Comparison of ENCODE assay signal across 23 cellular contexts in the genomic region with DNA sequence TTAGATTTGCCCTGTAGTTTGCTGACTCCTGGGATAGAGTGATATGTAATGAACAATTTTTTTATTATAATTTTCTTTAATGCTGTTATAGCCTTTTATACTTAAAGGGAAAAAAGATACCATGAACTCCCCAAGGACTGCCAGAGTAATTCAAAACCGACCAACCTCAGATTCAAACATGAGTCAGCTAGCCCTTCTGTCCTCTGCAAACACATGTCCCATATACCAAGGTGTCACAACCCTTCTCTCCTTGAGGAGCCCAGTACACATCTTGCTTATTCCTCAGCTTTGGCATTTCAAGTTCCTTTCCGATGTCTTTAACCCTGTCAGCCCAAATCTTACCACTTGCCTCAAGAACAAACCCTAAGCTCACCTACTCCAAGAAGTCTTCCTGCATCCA.
"Had no signal": no experiment of that assay in that cellular context is flagged by ENCODE, and none has a peak within 500 bp of the region (broad histone marks: within the 10 kb centered on the region; RNA-seq: fewer than 3 reads in every experiment).

No MANE protein-coding gene starts in this region.

- H3K4me3 Mint-ChIP-seq: activated CD4-positive, alpha-beta memory T cell treated with anti-CD3 and anti-CD28 coated beads for 36 hours; activated naive CD4-positive, alpha-beta T cell treated with anti-CD3 and anti-CD28 coated beads, Interleukin-2, amount 10 ng/mL, durations not matched to agents 7 days and 5 days; activated naive CD8-positive, alpha-beta T cell treated with anti-CD3 and anti-CD28 coated beads, Interleukin-2, amount 10 ng/mL, durations not matched to agents 7 days and 5 days; nephron had no signal

- H3K4me1 Mint-ChIP-seq: activated naive CD4-positive, alpha-beta T cell treated with anti-CD3 and anti-CD28 coated beads, Interleukin-2, amount 10 ng/mL, durations not matched to agents 7 days and 5 days; activated naive CD8-positive, alpha-beta T cell treated with anti-CD3 and anti-CD28 coated beads, Interleukin-2, amount 10 ng/mL, durations not matched to agents 7 days and 5 days; nephron had no signal

- H3K36me3 Mint-ChIP-seq: activated CD4-positive, alpha-beta memory T cell treated with anti-CD3 and anti-CD28 coated beads for 36 hours; activated naive CD4-positive, alpha-beta T cell treated with anti-CD3 and anti-CD28 coated beads, Interleukin-2, amount 10 ng/mL, durations not matched to agents 7 days and 5 days; activated naive CD8-positive, alpha-beta T cell treated with anti-CD3 and anti-CD28 coated beads, Interleukin-2, amount 10 ng/mL, durations not matched to agents 7 days and 5 days had no signal

- H3K27ac Mint-ChIP-seq: activated CD4-positive, alpha-beta memory T cell treated with anti-CD3 and anti-CD28 coated beads for 36 hours; activated naive CD4-positive, alpha-beta T cell treated with anti-CD3 and anti-CD28 coated beads, Interleukin-2, amount 10 ng/mL, durations not matched to agents 7 days and 5 days; activated naive CD8-positive, alpha-beta T cell treated with anti-CD3 and anti-CD28 coated beads, Interleukin-2, amount 10 ng/mL, durations not matched to agents 7 days and 5 days; nephron had no signal

- DNase-seq: activated CD4-positive, alpha-beta memory T cell treated with anti-CD3 and anti-CD28 coated beads for 36 hours; activated CD4-positive, alpha-beta T cell treated with anti-CD3 and anti-CD28 coated beads for 48 hours; activated CD8-positive, alpha-beta memory T cell treated with anti-CD3 and anti-CD28 coated beads, Interleukin-2, amount 50 U/mL, for 4 hours; activated gamma-delta T cell; activated naive CD4-positive, alpha-beta T cell treated with anti-CD3 and anti-CD28 coated beads, Interleukin-2, amount 10 ng/mL, durations not matched to agents 7 days and 5 days; activated naive CD8-positive, alpha-beta T cell treated with anti-CD3 and anti-CD28 coated beads, Interleukin-2, amount 10 ng/mL, durations not matched to agents 7 days and 5 days; activated T-cell treated with anti-CD3 and anti-CD28 coated beads, Interleukin-2, amount 50 U/mL, for 1 hour; amniotic stem cell; brain microvascular endothelial cell; dorsolateral prefrontal cortex; effector memory CD4-positive, alpha-beta T cell; left ventricle myocardium inferior; mucosa of descending colon; pancreas; psoas muscle; spleen; stimulated activated naive CD4-positive, alpha-beta T cell treated with Interleukin-2 at 50 U/mL for 16 hours; T-helper 9 cell; testis; transverse colon; WERI-Rb-1 had no signal

- H3K27me3 Mint-ChIP-seq: activated naive CD8-positive, alpha-beta T cell treated with anti-CD3 and anti-CD28 coated beads, Interleukin-2, amount 10 ng/mL, durations not matched to agents 7 days and 5 days had no signal

- H3K9me3 Mint-ChIP-seq: activated CD4-positive, alpha-beta memory T cell treated with anti-CD3 and anti-CD28 coated beads for 36 hours; activated naive CD4-positive, alpha-beta T cell treated with anti-CD3 and anti-CD28 coated beads, Interleukin-2, amount 10 ng/mL, durations not matched to agents 7 days and 5 days; activated naive CD8-positive, alpha-beta T cell treated with anti-CD3 and anti-CD28 coated beads, Interleukin-2, amount 10 ng/mL, durations not matched to agents 7 days and 5 days; nephron had no signal

- ATAC-seq: activated CD4-positive, CD25-positive, alpha-beta regulatory T cell treated with anti-CD3 and anti-CD28 coated beads, Interleukin-2, amount 50 U/mL, for 24 hours; mucosa of descending colon; pancreas; psoas muscle had no signal
